In the genomic region with DNA sequence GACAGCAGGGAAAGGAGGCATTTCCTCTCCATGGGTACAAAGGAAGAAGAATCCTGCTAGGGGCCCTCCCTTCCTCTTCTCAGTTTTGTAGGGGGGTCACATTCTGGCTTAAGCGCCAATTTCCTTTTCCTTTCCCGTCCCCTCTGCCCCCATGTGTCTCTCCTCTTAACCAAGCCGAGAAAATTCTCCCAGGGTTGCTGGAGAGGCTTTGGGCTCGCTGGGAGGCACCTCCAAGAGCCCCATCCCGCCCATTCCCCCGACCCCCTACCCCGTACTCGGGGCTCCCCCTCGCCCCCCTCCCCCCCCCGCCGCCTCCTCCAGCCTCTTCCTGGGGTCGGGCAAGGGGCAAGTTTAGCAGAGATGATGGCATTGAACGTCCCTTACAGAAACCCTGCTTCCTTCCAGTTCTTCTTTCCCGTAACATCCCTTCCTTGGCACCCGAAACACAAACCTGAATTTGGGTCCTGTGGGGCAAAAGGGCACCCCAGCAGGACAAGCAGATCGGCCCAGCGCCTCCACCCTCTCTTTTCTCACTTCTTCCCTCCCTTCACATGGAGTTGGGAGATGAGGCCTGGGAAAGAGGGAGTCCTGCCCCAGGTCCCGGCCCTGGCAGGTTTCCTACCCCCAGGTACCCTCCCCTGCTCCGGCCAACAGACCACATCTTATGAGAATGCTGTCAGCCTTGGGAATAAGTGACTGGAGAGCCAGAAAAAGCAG, we compare ENCODE assay signal across 1 cellular context.
TF ChIP-seq lines count a peak whose summit lies in the region.

No MANE protein-coding gene starts in this region.

TF ChIP-seq in IMR-90, 13 proteins besides CTCF, POLR2A, EP300 and RAD21:
- TF ChIP-seq RCOR1 (IDR thresholded peaks at IDR 0.05; ENCODE audit: insufficient replicate concordance, low read length), result no peak
- TF ChIP-seq NFE2L2 (IDR thresholded peaks at IDR 0.05; ENCODE audit: low read depth, low read length), result no peak
- no peak for TF ChIP-seq MAZ (IDR thresholded peaks at IDR 0.05; ENCODE audit: borderline replicate concordance, low read depth, low read length)
